14 cellular contexts compared by ENCODE assay signal in the genomic region with DNA sequence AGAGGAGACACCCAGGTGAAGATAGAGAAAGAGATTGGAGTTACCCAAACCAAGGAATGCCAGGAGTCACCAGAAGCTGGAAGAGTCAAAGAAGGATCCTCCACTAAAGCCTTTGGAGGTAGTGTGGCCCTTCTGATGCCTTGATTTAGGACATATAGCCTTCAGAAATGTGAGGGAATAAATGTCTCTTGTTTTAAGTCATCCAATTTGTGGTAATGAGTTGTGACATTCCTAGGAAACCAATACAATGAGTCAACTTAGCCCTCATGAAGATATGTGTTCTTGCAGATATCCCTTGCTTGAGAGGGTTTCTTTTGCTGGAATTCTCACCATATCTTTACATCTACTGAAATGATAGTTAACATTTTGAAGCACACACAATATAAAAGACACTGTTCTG.
A peak's percentile ranks its signal among the peaks of the same experiment; 100 is the strongest.
DNase-seq lines count a peak whose midpoint lies in the region; ATAC-seq and TF ChIP-seq lines count a peak whose summit lies in the region.
"Had no signal": no experiment of that assay in that cellular context is flagged by ENCODE, and none has a peak within 500 bp of the region (broad histone marks: within the 10 kb centered on the region; RNA-seq: fewer than 3 reads in every experiment).

No MANE protein-coding gene starts in this region.

- ATAC-seq in SK-N-SH treated with all-trans-retinoic acid at 6 μM for 48 hours (peak; percentile 70), HG02885 (IDR thresholded peaks at IDR 0.05; ENCODE audit: poor library complexity, unreplicated experiment) (no peak), HG02840 (IDR thresholded peaks at IDR 0.05; ENCODE audit: low FRiP score, unreplicated experiment) (no peak)
- ATAC-seq: activated T-helper 17 cell treated with anti-CD3 and anti-CD28 coated beads, Interleukin-2, amount 50 U/mL, for 72 hours had no signal

- H3K4me3 ChIP-seq in fibroblast of mammary gland (ENCODE audit: control insufficient read depth, low read depth, low read length) (no peak overlapping the region), retinal pigment epithelial cell (ENCODE audit: low read length) (no peak overlapping the region)
- H3K4me3 ChIP-seq: sigmoid colon had no signal

- TF ChIP-seq CTCF in fibroblast of mammary gland (conservative IDR thresholded peaks at IDR 0.05; ENCODE audit: control insufficient read depth, insufficient read depth, low read depth, low read length), result no peak
- TF ChIP-seq CTCF in retinal pigment epithelial cell (conservative IDR thresholded peaks at IDR 0.05; ENCODE audit: low read depth, low read length), result no peak

- DNase-seq in GM04504 (ENCODE audit: low read depth) (peak; percentile 45), fibroblast of mammary gland (ENCODE audit: low read depth) (peak; percentile 83), retinal pigment epithelial cell (ENCODE audit: low read depth) (peak; percentile 30), SHP77 (lab: John Stamatoyannopoulos, UW) (no peak), nucleus accumbens (lab: John Stamatoyannopoulos, UW) (no peak)
- DNase-seq: activated CD4-positive, alpha-beta T cell treated with anti-CD3 and anti-CD28 coated beads for 48 hours; naive B cell; NCI-H2029; sigmoid colon; T-helper 1 cell had no signal

TF ChIP-seq in SK-N-SH treated with all-trans-retinoic acid at 6 μM for 48 hours, 23 proteins besides CTCF, POLR2A, EP300 and RAD21:
- no peak for TF ChIP-seq SNAI2 (CRISPR knock-in tag; IDR thresholded peaks at IDR 0.05)
- 0 out of 2 replicates have a peak, but pooled peaks have one; percentile 25 for TF ChIP-seq ISL1 (CRISPR knock-in tag; IDR thresholded peaks at IDR 0.05)

Comparison
In these comparisons a context has a peak if more than half of its experiments do, and no peak if none do; other contexts are left out.
1. DNase-seq: peak in GM04504 (single experiment), fibroblast of mammary gland (single experiment) and retinal pigment epithelial cell (single experiment); none in SHP77 (0 of 2) and nucleus accumbens (0 of 56).